1 cellular context compared by ENCODE assay signal in the genomic region with DNA sequence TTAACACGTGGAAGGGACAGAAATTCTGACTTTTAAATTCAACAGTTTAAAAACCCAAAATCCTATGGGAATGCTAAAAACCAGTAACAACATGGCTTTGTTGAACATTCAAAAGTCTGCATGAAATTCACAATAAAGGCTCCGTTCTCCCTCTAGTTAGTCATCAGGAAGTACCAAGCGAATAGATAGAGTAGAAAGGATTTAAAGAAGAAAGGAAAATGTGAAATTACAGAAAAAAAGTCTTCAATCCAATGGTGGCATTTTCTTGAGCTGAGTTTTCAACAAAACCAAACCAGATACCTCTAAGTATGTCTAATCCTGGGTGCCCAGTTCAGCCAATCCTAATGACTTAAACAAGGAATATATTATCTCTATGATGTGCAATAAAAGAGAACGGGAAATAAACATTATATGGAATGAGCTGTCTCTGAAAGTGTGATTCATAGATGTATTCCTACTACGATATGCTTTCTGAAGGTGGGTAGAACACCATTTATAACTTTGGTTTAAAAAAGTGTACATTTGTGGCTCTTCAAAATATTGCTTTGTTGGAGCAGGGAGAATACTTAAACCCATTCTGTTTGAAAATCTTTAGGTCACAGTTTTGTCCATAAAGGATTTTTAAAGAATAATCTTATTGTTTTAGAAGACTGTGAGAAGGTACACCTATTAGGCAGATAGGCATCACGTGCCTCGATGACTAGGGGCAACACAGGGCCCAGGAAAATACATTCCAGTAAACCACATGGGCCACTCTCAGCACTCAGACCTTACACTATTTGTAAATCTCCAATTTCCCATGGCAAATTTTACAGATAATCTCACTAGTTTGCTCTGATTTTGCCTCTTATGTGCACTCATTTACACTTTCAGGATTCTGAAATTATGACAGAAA.
A peak's percentile ranks its signal among the peaks of the same experiment; 100 is the strongest.
TF ChIP-seq lines count a peak whose summit lies in the region.

No MANE protein-coding gene starts in this region.

TF ChIP-seq in IMR-90, 13 proteins besides CTCF, POLR2A, EP300 and RAD21 (continued from another document):
- TF ChIP-seq, protein P1, sequence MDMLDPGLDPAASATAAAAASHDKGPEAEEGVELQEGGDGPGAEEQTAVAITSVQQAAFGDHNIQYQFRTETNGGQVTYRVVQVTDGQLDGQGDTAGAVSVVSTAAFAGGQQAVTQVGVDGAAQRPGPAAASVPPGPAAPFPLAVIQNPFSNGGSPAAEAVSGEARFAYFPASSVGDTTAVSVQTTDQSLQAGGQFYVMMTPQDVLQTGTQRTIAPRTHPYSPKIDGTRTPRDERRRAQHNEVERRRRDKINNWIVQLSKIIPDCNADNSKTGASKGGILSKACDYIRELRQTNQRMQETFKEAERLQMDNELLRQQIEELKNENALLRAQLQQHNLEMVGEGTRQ (IDR thresholded peaks at IDR 0.05; ENCODE audit: low read depth, low read length): peak; percentile 29; the same call in 1 of the 2 replicates
